Comparison of ENCODE assay signal across 9 cellular contexts in the genomic region with DNA sequence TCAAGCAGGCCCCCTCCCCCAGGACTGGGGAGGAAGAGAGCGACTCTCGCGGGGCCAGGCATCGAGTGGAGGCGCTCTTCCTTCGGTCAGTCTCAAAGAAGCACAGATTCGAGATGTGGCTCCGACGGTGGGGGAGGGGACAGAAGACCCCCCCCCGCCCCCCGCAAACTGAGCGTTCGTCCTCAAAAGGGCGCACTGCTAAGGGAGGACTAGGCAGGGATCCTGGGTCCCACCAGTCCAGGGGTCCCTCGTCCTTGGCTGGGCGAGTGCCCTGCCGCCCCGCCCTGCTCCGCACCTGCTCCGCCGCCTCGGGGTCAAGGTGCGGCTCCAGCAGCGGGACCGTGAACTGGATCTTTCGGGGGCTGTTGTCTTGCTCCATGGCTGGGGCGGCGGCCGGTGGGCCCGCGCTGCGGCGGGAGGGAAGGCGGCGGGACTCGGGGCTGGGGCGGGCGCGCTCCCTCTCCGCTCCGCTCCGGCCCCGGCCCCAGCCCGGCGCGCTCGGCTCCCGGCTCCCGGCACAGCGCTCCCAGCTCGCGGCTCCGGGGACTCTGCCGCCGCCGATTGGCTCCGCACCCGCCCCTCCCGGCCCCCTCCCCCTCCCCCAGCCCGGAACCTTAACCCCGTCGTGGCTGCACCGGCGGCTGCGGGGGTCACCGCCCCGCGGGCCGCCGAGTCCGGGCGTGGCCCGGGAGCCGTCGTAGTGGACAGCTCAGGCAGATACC. TPM values are rescaled to one million over a fixed set of nuclear protein-coding genes. Genes with fewer than 3 reads are reported as not detected.
DNase-seq lines count a peak whose midpoint lies in the region; ATAC-seq and TF ChIP-seq lines count a peak whose summit lies in the region.
"Had no signal": no experiment of that assay in that cellular context is flagged by ENCODE, and none has a peak within 500 bp of the region (broad histone marks: within the 10 kb centered on the region; RNA-seq: fewer than 3 reads in every experiment).

A gene with protein sequence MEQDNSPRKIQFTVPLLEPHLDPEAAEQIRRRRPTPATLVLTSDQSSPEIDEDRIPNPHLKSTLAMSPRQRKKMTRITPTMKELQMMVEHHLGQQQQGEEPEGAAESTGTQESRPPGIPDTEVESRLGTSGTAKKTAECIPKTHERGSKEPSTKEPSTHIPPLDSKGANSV (minus strand): TSS at position 550 of the 722 bp plus-strand sequence. CDS start 171 bp downstream, at position 379.

- no peak within 1 kb of the TSS for H3K9ac ChIP-seq in MM.1S (ENCODE audit: low read length)

- H3F3A ChIP-seq in MM.1S (ENCODE audit: insufficient read depth, low read length) = peaks cover 9% of the 10 kb centered on the region; the same call in 1 of the 2 replicates

- no peaks in the 10 kb centered on the region for H3K9me3 Mint-ChIP-seq in nephron

- TF ChIP-seq EP300 in esophagus muscularis mucosa (IDR thresholded peaks at IDR 0.05) = no peak

- peak within 1 kb of the TSS; percentile 81 for H3K27ac ChIP-seq in A673 (ENCODE audit: low read depth, low read length, poor library complexity, severe bottlenecking)
- no peak within 1 kb of the TSS for H3K27ac ChIP-seq in MM.1S (ENCODE audit: low read length)
- peak within 1 kb of the TSS; percentile 27 to 57 (median 44) for H3K27ac ChIP-seq in esophagus muscularis mucosa (replicated peaks in 1 of 4)

- no peaks in the 10 kb centered on the region for H3K36me3 Mint-ChIP-seq in nephron (ENCODE audit: low read depth)

- no peak within 1 kb of the TSS for H2AFZ ChIP-seq in MM.1S (ENCODE audit: low read length)

- no peaks in the 10 kb centered on the region for H3K9me2 ChIP-seq in MM.1S (replicated peaks; ENCODE audit: insufficient read depth, low read length)

- H3K27me3 ChIP-seq in A673 (replicated peaks; ENCODE audit: insufficient read depth, low read depth, low read length, poor library complexity) (no peaks in the 10 kb centered on the region), MM.1S (replicated peaks; ENCODE audit: insufficient read depth, low read length) (no peaks in the 10 kb centered on the region; the same call in 1 of the 2 replicates), esophagus muscularis mucosa (peaks cover 0 to 10% (median 0%) of the 10 kb centered on the region in 4 donors)

- ATAC-seq in GM18517 (IDR thresholded peaks at IDR 0.05; ENCODE audit: unreplicated experiment) = no peak

- TF ChIP-seq POLR2A in esophagus muscularis mucosa (IDR thresholded peaks at IDR 0.05; ENCODE audit: low read depth) (no peak), lower leg skin (IDR thresholded peaks at IDR 0.05) (no peak)

- H3K36me3 ChIP-seq in A673 (ENCODE audit: insufficient read depth, low read length, poor library complexity, severe bottlenecking) (peaks cover 4% of the 10 kb centered on the region), MM.1S (replicated peaks; ENCODE audit: insufficient read depth, low read length) (no peaks in the 10 kb centered on the region), esophagus muscularis mucosa (peaks cover 0 to 10% (median 0%) of the 10 kb centered on the region in 4 donors)

- H4K20me1 ChIP-seq in MM.1S (ENCODE audit: insufficient read depth, low read length) = no peaks in the 10 kb centered on the region

- peak within 1 kb of the TSS; percentile 72 to 85 (median 77) for H3K4me3 Mint-ChIP-seq in nephron

- peak within 1 kb of the TSS in 2 of 3 experiments; percentile 35 to 64 for H3K27ac Mint-ChIP-seq in nephron

- H3K79me2 ChIP-seq in MM.1S (ENCODE audit: low read length) = no peaks in the 10 kb centered on the region

- peaks cover 37% of the 10 kb centered on the region for H3K4me1 Mint-ChIP-seq in nephron

- H3K9me3 ChIP-seq in A673 (ENCODE audit: low read depth, low read length, poor library complexity, severe bottlenecking) = no peaks in the 10 kb centered on the region
- no peaks in the 10 kb centered on the region for H3K9me3 ChIP-seq in MM.1S (replicated peaks; ENCODE audit: insufficient read depth, low read length)
- no peaks in the 10 kb centered on the region for H3K9me3 ChIP-seq in esophagus muscularis mucosa

- WGBS in esophagus muscularis mucosa = 3% methylated on average over 17 of the region's 75 CpGs
- 0 to 3% methylated on average over 34 to 42 of the region's 75 CpGs for WGBS in lower leg skin, 2 donors

- intact Hi-C loops in A673 (cut with micrococcal nuclease; ENCODE audit: unreplicated experiment) = no loop called here
- intact Hi-C loops in esophagus muscularis mucosa (cut with DNase I) = no loop called here
- intact Hi-C loops in lower leg skin (cut with DNase I; ENCODE audit: low total_unique reads) = no loop called here

- H3K4me2 ChIP-seq in MM.1S (ENCODE audit: low read depth, low read length) = peak within 1 kb of the TSS; percentile 39

- no TSS peak for BruUV-seq in A673 (replicated peaks; lab: Mats Ljungman, UMichigan)

- CTCF ChIA-PET in A673 (lab: Charles Lee) = no interaction called here

- peaks cover 50% of the 10 kb centered on the region for H3K27me3 Mint-ChIP-seq in nephron (ENCODE audit: low read depth)

- TF ChIP-seq CTCF in A673 (conservative IDR thresholded peaks at IDR 0.05; ENCODE audit: low read depth, low read length) (no peak), MM.1S (IDR thresholded peaks at IDR 0.05; ENCODE audit: low read length) (no peak), esophagus muscularis mucosa (IDR thresholded peaks at IDR 0.05) (no peak), nephron (IDR thresholded peaks at IDR 0.05; ENCODE audit: unreplicated experiment in 3 of 3) (no peak), lower leg skin (IDR thresholded peaks at IDR 0.05) (no peak)

- POLR2A ChIA-PET in A673 (lab: Charles Lee; ENCODE audit: low non-redundant PET) = no interaction called here

- DNase-seq in A673 (ENCODE audit: low spot score) = peak; percentile 55
- DNase-seq in MM.1S = no peak
- no peak for DNase-seq in esophagus muscularis mucosa (ENCODE audit: extremely low spot score)
- no peak for DNase-seq in lower leg skin (ENCODE audit: low spot score in 2 of 2)
- DNase-seq in SKM-1 (lab: John Stamatoyannopoulos, UW; ENCODE audit: unreplicated experiment) = no peak
- DNase-seq in GOT3 (lab: John Stamatoyannopoulos, UW) = no peak

- H3K4me3 ChIP-seq in A673 (ENCODE audit: low read depth, low read length, poor library complexity, severe bottlenecking) (peak within 1 kb of the TSS; percentile 87), MM.1S (ENCODE audit: low read length) (no peak within 1 kb of the TSS; the same call in 1 of the 2 replicates), esophagus muscularis mucosa (peak within 1 kb of the TSS; percentile 61 to 85 (median 66)), lower leg skin (ENCODE audit: low read depth, poor library complexity, severe bottlenecking) (no peak within 1 kb of the TSS)

- H3K4me1 ChIP-seq in A673 (ENCODE audit: insufficient read depth, low read length, poor library complexity, severe bottlenecking) (peaks cover 29% of the 10 kb centered on the region), MM.1S (ENCODE audit: low read length) (peaks cover 21% of the 10 kb centered on the region), esophagus muscularis mucosa (peaks cover 40 to 47% (median 43%) of the 10 kb centered on the region in 4 donors)

RNA-seq across cellular contexts. Expression of the gene that starts here (rescaled TPM):
- total RNA-seq in A673 (2021) = 110 and 114 TPM in 2 replicates
- total RNA-seq in esophagus muscularis mucosa = 10 to 100 TPM in 1 of 4 donors, 1 to 10 TPM in 3; 3.6 to 10.2 (median 7.0) TPM
- total RNA-seq in lower leg skin = 10 to 100 TPM in 1 of 4 donors, 1 to 10 TPM in 3; 1.3 to 11.5 (median 5.2) TPM
- total RNA-seq: HT-29 had no signal

Comparison
In these comparisons a context has a peak if more than half of its experiments do, and no peak if none do; other contexts are left out.
1. H3K4me3 ChIP-seq: peak in A673 (single experiment) and esophagus muscularis mucosa (4 of 4); none in MM.1S (single experiment) and lower leg skin (single experiment).